In the genomic region with DNA sequence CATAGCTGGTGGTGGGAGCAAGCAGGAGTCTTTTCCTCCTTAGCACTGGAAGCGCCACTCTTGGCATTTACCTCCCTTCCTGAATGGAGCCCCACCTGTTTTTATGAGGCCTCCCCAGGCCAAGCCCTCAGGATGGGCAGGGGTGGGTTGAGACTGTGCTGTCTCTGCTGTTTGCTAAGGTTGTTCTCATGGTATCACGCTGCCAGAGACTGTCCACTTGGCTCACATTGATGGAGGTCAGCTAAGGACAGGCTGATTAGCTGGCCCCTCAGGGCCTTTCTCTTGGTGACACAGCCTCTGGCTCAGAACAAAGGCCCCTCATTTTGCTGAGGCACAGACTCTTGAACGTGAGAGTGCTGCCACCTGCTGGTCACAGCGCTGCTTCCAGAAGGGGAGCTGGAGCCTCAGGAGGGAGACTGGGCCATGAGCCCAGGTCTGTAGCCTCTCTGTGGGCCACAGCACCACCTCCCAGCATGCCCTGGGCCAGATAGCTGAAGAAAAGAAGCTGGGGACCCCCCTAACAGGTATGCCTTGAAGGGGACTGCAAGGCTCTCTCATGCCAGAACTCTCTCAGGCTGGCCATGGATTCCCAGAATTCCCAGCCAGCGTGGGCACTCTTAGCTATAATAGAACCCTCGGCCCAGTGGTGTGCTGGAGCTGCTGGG, we compare ENCODE assay signal across 8 cellular contexts.
DNase-seq lines count a peak whose midpoint lies in the region; ATAC-seq lines count a peak whose summit lies in the region.

No MANE protein-coding gene starts in this region.

- intact Hi-C loops in left colon (cut with DNase I, micrococcal nuclease), result loop anchor here in 1 of 2 donors (5.0 kb wide), 1 partner anchor 48 kb away; no protein-coding TSS in a partner anchor

- DNase-seq in AG08395 (ENCODE audit: low spot score) (peak; percentile 87), NCI-H2227 (lab: John Stamatoyannopoulos, UW; ENCODE audit: unreplicated experiment) (peak; percentile 94), left colon (peak; percentile 89 to 97)
- DNase-seq in activated CD4-positive, CD25-positive, alpha-beta regulatory T cell (lab: John Stamatoyannopoulos, UW), result peak; percentile 69 to 86 (median 76)
- peak; percentile 71 for DNase-seq in central memory CD4-positive, alpha-beta T cell
- peak; percentile 81 for DNase-seq in stimulated activated CD4-positive, alpha-beta T cell treated with anti-CD3 and anti-CD28 coated beads, Interleukin-2, amount 100 ng/mL, for 4 hours (ENCODE audit: low read depth)

- ATAC-seq in GM18861 (IDR thresholded peaks at IDR 0.05; ENCODE audit: unreplicated experiment) (peak; percentile 66), HG03108 (IDR thresholded peaks at IDR 0.05; ENCODE audit: unreplicated experiment) (peak; percentile 63), left colon (peak; percentile 79)

Comparison
In these comparisons a context has a peak if more than half of its experiments do, and no peak if none do; other contexts are left out.
1. Peak in every context shown above with its lines: DNase-seq and ATAC-seq.